13 cellular contexts compared by ENCODE assay signal in the genomic region with DNA sequence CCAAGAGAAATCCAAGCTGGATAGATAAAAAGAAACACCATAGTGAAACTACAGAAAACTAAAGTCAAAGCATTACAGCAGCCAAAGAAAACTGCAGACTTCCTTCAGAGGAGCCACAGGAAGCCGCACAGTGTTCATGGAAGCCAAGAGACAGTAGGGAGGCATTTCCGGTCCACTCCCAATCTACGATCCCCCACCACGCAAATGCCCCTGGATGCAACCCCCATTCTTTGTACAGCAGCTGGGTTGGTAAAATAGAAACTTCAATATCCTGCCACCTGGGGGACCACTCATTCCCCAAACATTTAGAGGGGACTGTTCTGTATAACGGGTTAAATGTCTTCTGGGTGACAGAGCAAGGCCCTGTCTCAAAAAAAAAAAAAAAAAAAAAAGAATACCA.
DNase-seq lines count a peak whose midpoint lies in the region; TF ChIP-seq lines count a peak whose summit lies in the region.
"Had no signal": no experiment of that assay in that cellular context is flagged by ENCODE, and none has a peak within 500 bp of the region (broad histone marks: within the 10 kb centered on the region; RNA-seq: fewer than 3 reads in every experiment).

No MANE protein-coding gene starts in this region.

- DNase-seq in NCI-H82 (lab: John Stamatoyannopoulos, UW), result peak; percentile 37
- DNase-seq in NCI-H82 treated with DMSO at 0.1 percent for 48 hours (lab: John Stamatoyannopoulos, UW; ENCODE audit: unreplicated experiment), result no peak
- DNase-seq in GM20000 (ENCODE audit: low spot score), result no peak
- DNase-seq in UCSD-AML1 (lab: John Stamatoyannopoulos, UW; ENCODE audit: unreplicated experiment), result peak; percentile 62
- peak; percentile 20 for DNase-seq in iris pigment epithelial cell (ENCODE audit: low read depth)
- DNase-seq in NCI-H2081 treated with DMSO at 0.1 percent for 48 hours (lab: John Stamatoyannopoulos, UW), result no peak
- DNase-seq in AG08396 (ENCODE audit: low spot score), result no peak
- no peak for DNase-seq in NCI-H526 treated with DMSO at 0.1 percent for 48 hours (lab: John Stamatoyannopoulos, UW)
- DNase-seq: dorsolateral prefrontal cortex; esophagus squamous epithelium; kidney glomerular epithelial cell; midbrain; stimulated activated CD4-positive, alpha-beta T cell treated with anti-CD3 and anti-CD28 coated beads, Interleukin-4, amount 100 ng/mL, for 4 hours had no signal

- peak; percentile 13 for TF ChIP-seq CTCF in GM20000 (IDR thresholded peaks at IDR 0.05; ENCODE audit: extremely low read depth, missing control alignments)

Comparison
In these comparisons a context has a peak if more than half of its experiments do, and no peak if none do; other contexts are left out.
1. DNase-seq: peak in NCI-H82 (single experiment), UCSD-AML1 (single experiment) and iris pigment epithelial cell (single experiment); none in NCI-H82 treated with DMSO at 0.1 percent for 48 hours (single experiment), GM20000 (single experiment), NCI-H2081 treated with DMSO at 0.1 percent for 48 hours (single experiment), AG08396 (single experiment) and NCI-H526 treated with DMSO at 0.1 percent for 48 hours (single experiment).